Comparison of ENCODE assay signal across 8 cellular contexts in genomic region chr1:164602480-164603093, GRCh38. TPM values are rescaled to one million over a fixed set of nuclear protein-coding genes. Genes with fewer than 3 reads are reported as not detected.
DNase-seq lines count a peak whose midpoint lies in the region; ATAC-seq and TF ChIP-seq lines count a peak whose summit lies in the region.

No MANE protein-coding gene starts in this region.

- ATAC-seq in GM21528 (IDR thresholded peaks at IDR 0.05; ENCODE audit: low FRiP score, unreplicated experiment) (no peak), GM21717 (IDR thresholded peaks at IDR 0.05; ENCODE audit: unreplicated experiment) (no peak)

- H3K36me3 Mint-ChIP-seq in osteocyte (ENCODE audit: unreplicated experiment): peaks cover 2% of the 10 kb centered on the region

- no peak overlapping the region for H3K4me3 Mint-ChIP-seq in osteocyte (ENCODE audit: unreplicated experiment)

- DNase-seq in AG08395 (ENCODE audit: low spot score) (peak; percentile 58), NCI-H1048 (lab: John Stamatoyannopoulos, UW) (peak; percentile 54), dedifferentiated amniotic fluid mesenchymal stem cell (ENCODE audit: extremely low spot score) (peak; percentile 47), midbrain (lab: John Stamatoyannopoulos, UW) (peak; percentile 30), osteocyte (ENCODE audit: extremely low spot score, unreplicated experiment) (no peak)
- no peak for DNase-seq in activated naive CD4-positive, alpha-beta T cell treated with Interleukin-2 at 50 U/mL for 16 hours

- no peak overlapping the region for H3K27ac Mint-ChIP-seq in osteocyte (ENCODE audit: unreplicated experiment)

- no peaks in the 10 kb centered on the region for H3K27me3 Mint-ChIP-seq in osteocyte (ENCODE audit: unreplicated experiment)

- H3K4me1 Mint-ChIP-seq in osteocyte (ENCODE audit: unreplicated experiment): peaks cover 32% of the 10 kb centered on the region

- no peaks in the 10 kb centered on the region for H3K9me3 Mint-ChIP-seq in osteocyte (ENCODE audit: unreplicated experiment)

- no peak for TF ChIP-seq CTCF in osteocyte (IDR thresholded peaks at IDR 0.05)

RNA-seq across cellular contexts. Expression of gene PBX1, which starts 43.6 kb away (rescaled TPM):
- total RNA-seq in osteocyte: 27.9 and 29.7 TPM in 2 replicates

Comparison
In these comparisons a context has a peak if more than half of its experiments do, and no peak if none do; other contexts are left out.
1. DNase-seq: peak in AG08395 (single experiment), NCI-H1048 (single experiment), dedifferentiated amniotic fluid mesenchymal stem cell (single experiment) and midbrain (single experiment); none in activated naive CD4-positive, alpha-beta T cell treated with Interleukin-2 at 50 U/mL for 16 hours (single experiment) and osteocyte (single experiment).